9 cellular contexts compared by ENCODE assay signal in genomic region chr6:146542881-146543210, GRCh38. TPM values are rescaled to one million over a fixed set of nuclear protein-coding genes. Genes with fewer than 3 reads are reported as not detected.
DNase-seq lines count a peak whose midpoint lies in the region; ATAC-seq and TF ChIP-seq lines count a peak whose summit lies in the region.
"Had no signal": no experiment of that assay in that cellular context is flagged by ENCODE, and none has a peak within 500 bp of the region (broad histone marks: within the 10 kb centered on the region; RNA-seq: fewer than 3 reads in every experiment).

No MANE protein-coding gene starts in this region.

- H3K27ac ChIP-seq in brain microvascular endothelial cell, result peak overlapping the region; percentile 73
- H3K27ac ChIP-seq in left lung, result peak overlapping the region; percentile 98
- H3K27ac ChIP-seq in stomach, result peak overlapping the region; percentile 95 to 99 (median 97)

- peak overlapping the region; percentile 52 for H3K4me3 ChIP-seq in MG63
- peak overlapping the region; percentile 57 for H3K4me3 ChIP-seq in brain microvascular endothelial cell (ENCODE audit: low read depth, low read length)
- H3K4me3 ChIP-seq in left lung, result peak overlapping the region; percentile 61 to 85
- peak overlapping the region; percentile 57 to 82 (median 66) for H3K4me3 ChIP-seq in stomach

- no peak for ATAC-seq in left lung
- no peak for ATAC-seq in GM18868 (IDR thresholded peaks at IDR 0.05; ENCODE audit: unreplicated experiment)

- H3K36me3 ChIP-seq in MG63 (peaks cover 19% of the 10 kb centered on the region), brain microvascular endothelial cell (replicated peaks) (no peaks in the 10 kb centered on the region), left lung (no peaks in the 10 kb centered on the region), stomach (no peaks in the 10 kb centered on the region)

- TF ChIP-seq POLR2A in stomach (IDR thresholded peaks at IDR 0.05), result no peak

- TF ChIP-seq CTCF in brain microvascular endothelial cell (IDR thresholded peaks at IDR 0.05; ENCODE audit: low read depth, low read length, missing control alignments) (no peak), left lung (IDR thresholded peaks at IDR 0.05) (no peak), stomach (IDR thresholded peaks at IDR 0.05) (no peak)

- DNase-seq in MG63 (no peak), brain microvascular endothelial cell (no peak), left lung (no peak), stomach (no peak), GDM1 (lab: John Stamatoyannopoulos, UW) (no peak), Kasumi-1 (lab: John Stamatoyannopoulos, UW) (no peak)
- DNase-seq: activated B cell treated with CpG ODN at 0.5 μM for 24 hours had no signal

- no peak for TF ChIP-seq EP300 in stomach (IDR thresholded peaks at IDR 0.05)

- H3K4me1 ChIP-seq in left lung, result peaks cover 12 to 31% of the 10 kb centered on the region in 2 donors
- H3K4me1 ChIP-seq in stomach, result peaks cover 12 to 38% (median 24%) of the 10 kb centered on the region in 4 donors

- H3K9me3 ChIP-seq in MG63 (no peaks in the 10 kb centered on the region), left lung (no peaks in the 10 kb centered on the region), stomach (no peaks in the 10 kb centered on the region)

- intact Hi-C loops in left lung (cut with DNase I), result no loop called here
- intact Hi-C loops in stomach (cut with DNase I; ENCODE audit: low total_unique reads), result loop anchor here (10.0 kb wide), 1 partner anchor 578 kb away; the partner anchor contains the start of gene SHPRH

- no peaks in the 10 kb centered on the region for H3K27me3 ChIP-seq in MG63
- no peaks in the 10 kb centered on the region for H3K27me3 ChIP-seq in brain microvascular endothelial cell (replicated peaks)
- no peaks in the 10 kb centered on the region for H3K27me3 ChIP-seq in left lung
- no peaks in the 10 kb centered on the region for H3K27me3 ChIP-seq in stomach

- WGBS in stomach, 5 donors, result 55 to 61% (median 58%) methylated on average over 9 of the region's 9 CpGs

- in situ Hi-C loops in brain microvascular endothelial cell (cut with HindIII; ENCODE audit: low pct_ligation_motif_present, low sequenced_read_pairs), result no loop called here

RNA-seq across cellular contexts. Expression of gene RAB32, which starts 0.8 kb away (rescaled TPM):
- 161 and 270 TPM in 2 replicates for total RNA-seq in MG63 (2014; rRNA removed; shearing (Covaris generic); ENCODE audit: low replicate concordance)
- total RNA-seq in left lung, result 10 to 100 TPM; 44.1 to 48.7 TPM
- total RNA-seq in stomach, result 10 to 100 TPM in 2 of 5 donors, 1 to 10 TPM in 3; 3.5 to 21.7 (median 4.6) TPM
- 10 to 100 TPM in 2 of 3 donors, 1 to 10 TPM in 1; 9.4 to 46.6 (median 43.4) TPM for polyA plus RNA-seq in stomach
- total RNA-seq: activated B cell treated with CpG ODN at 0.5 μM for 24 hours had no signal

RNA-seq across cellular contexts. Expression of gene ADGB, which starts 55.9 kb away (rescaled TPM):
- total RNA-seq in MG63 (2014; rRNA removed; shearing (Covaris generic); ENCODE audit: low replicate concordance), result not detected in 2 replicates
- total RNA-seq in left lung (1 to 10 TPM in 1 of 2 donors, not detected in 1; 1.3 TPM), stomach (under 1 TPM in 1 of 5 donors, not detected in 4; 0.29 TPM)
- not detected for polyA plus RNA-seq in stomach
- total RNA-seq: activated B cell treated with CpG ODN at 0.5 μM for 24 hours had no signal
- polyA plus RNA-seq: IgD-negative memory B cell had no signal
